In the genomic region with DNA sequence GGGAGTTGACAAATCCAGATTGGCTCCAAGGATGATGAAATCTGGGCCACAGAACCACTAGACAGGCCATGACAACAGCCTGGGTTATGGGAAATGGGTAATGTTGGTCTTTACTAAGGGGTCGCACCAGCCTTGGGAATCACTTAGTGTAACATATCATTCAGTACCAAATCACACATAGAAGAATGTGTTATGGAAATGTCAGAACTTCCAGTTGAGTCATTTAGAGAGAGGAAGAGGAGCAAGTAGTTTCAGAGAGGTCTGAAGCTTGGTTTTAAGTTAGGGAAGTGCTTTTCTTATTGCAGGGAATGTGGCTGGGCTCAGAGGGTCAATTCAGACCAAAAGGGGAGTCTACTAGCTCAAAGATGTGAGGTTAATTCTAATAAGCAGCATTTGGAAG, we compare ENCODE assay signal across 14 cellular contexts.
"Had no signal": no experiment of that assay in that cellular context is flagged by ENCODE, and none has a peak within 500 bp of the region (broad histone marks: within the 10 kb centered on the region; RNA-seq: fewer than 3 reads in every experiment).

No MANE protein-coding gene starts in this region.

- H3K27me3 ChIP-seq: dorsolateral prefrontal cortex, heart right ventricle had no signal

- H3K79me2 ChIP-seq: parathyroid adenoma had no signal

- DNase-seq: activated CD4-positive, alpha-beta T cell treated with anti-CD3 and anti-CD28 coated beads, Interleukin-2, amount 50 U/mL, for 48 hours; activated CD8-positive, alpha-beta memory T cell treated with anti-CD3 and anti-CD28 coated beads, Interleukin-2, amount 10 ng/mL, durations not matched to agents 7 days and 5 days; activated effector memory CD4-positive, alpha-beta T cell treated with anti-CD3 and anti-CD28 coated beads, Interleukin-2, amount 50 U/mL, for 16 hours; activated T-cell treated with anti-CD3 and anti-CD28 coated beads, Interleukin-2, amount 50 U/mL, for 24 hours; dorsolateral prefrontal cortex; heart right ventricle; kidney; left ventricle myocardium superior; midbrain; retina; stimulated activated CD4-positive, alpha-beta T cell treated with anti-CD3 and anti-CD28 coated beads, Interleukin-15, amount 100 ng/mL, for 24 hours; stimulated activated CD4-positive, alpha-beta T cell treated with anti-CD3 and anti-CD28 coated beads, Interleukin-4, amount 100 ng/mL, for 24 hours had no signal

- H3K9me3 ChIP-seq: heart right ventricle had no signal

- ATAC-seq: activated CD4-positive, CD25-positive, alpha-beta regulatory T cell treated with anti-CD3 and anti-CD28 coated beads, Interleukin-2, amount 50 U/mL, for 24 hours; activated CD8-positive, alpha-beta memory T cell treated with anti-CD3 and anti-CD28 coated beads, Interleukin-2, amount 10 ng/mL, durations not matched to agents 7 days and 5 days; heart right ventricle; left ventricle myocardium superior had no signal

- H3K4me1 ChIP-seq: parathyroid adenoma had no signal

- H3K4me3 ChIP-seq: dorsolateral prefrontal cortex, heart right ventricle had no signal

- H3K27ac ChIP-seq: dorsolateral prefrontal cortex, heart right ventricle, parathyroid adenoma had no signal

- H3K9ac ChIP-seq: parathyroid adenoma had no signal

- H3K36me3 ChIP-seq: heart right ventricle had no signal

- H2AFZ ChIP-seq: parathyroid adenoma had no signal
